ENCODE assay signal across 10 cellular contexts in the genomic region with DNA sequence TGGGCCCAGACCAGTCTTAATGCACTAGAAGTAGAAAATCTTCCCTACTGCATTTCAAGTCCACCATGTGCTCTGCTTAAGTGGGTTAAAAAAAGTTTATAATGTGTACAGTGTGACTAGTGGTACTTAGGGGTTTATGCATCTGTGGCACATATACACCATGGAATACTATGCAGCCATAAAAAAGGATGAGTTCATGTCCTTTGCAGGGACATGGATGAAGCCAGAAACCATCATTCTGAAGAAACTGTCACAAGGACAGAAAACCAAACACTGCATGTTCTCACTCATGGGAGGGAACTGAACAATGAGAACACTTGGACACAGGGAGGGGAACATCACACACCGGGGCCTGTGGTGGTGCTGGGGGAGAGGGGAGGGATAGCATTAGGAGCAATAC. TPM values are rescaled to one million over a fixed set of nuclear protein-coding genes. Genes with fewer than 3 reads are reported as not detected.
DNase-seq lines count a peak whose midpoint lies in the region; ATAC-seq, FAIRE-seq and TF ChIP-seq lines count a peak whose summit lies in the region.
"Not testable (repeated sequence)": the region's sequence is repeated elsewhere in the genome, so short reads cannot be mapped to it uniquely, and the experiment has no call there.
"Had no signal": no experiment of that assay in that cellular context is flagged by ENCODE, and none has a peak within 500 bp of the region (broad histone marks: within the 10 kb centered on the region; RNA-seq: fewer than 3 reads in every experiment).

No MANE protein-coding gene starts in this region.

- H2BK5ac ChIP-seq in H1 (ENCODE audit: low read depth, low read length): not testable (repeated sequence)

- not testable (repeated sequence) for TF ChIP-seq RAD21 in A549 (conservative IDR thresholded peaks at IDR 0.05 in 1 of 2, IDR thresholded peaks at IDR 0.05 in 1 of 2); H1 (IDR thresholded peaks at IDR 0.05 in 1 of 2, conservative IDR thresholded peaks at IDR 0.05 in 1 of 2; ENCODE audit: low read depth in 2 of 2, low read length in 2 of 2); HepG2 (CRISPR knock-in tag; IDR thresholded peaks at IDR 0.05)

- H4K5ac ChIP-seq in H1 (ENCODE audit: insufficient read length, low read depth, low read length): not testable (repeated sequence)

- not testable (repeated sequence) for H3K27me3 Mint-ChIP-seq in T-helper 1 cell treated with Interleukin-12 subunit alpha and Interleukin-12 subunit beta and Interleukin-4 antibody, amounts not matched to agents 30 μg/mL and 1 μg/mL, for 36 hours (ENCODE audit: low read depth); activated naive CD8-positive, alpha-beta T cell treated with anti-CD3 and anti-CD28 coated beads, Interleukin-2, amount 50 U/mL, for 24 hours

- not testable (repeated sequence) for H3K79me2 ChIP-seq in H1 (ENCODE audit: control insufficient read depth in 1 of 2, insufficient read depth in 2 of 2, low read length in 2 of 2); HepG2 (ENCODE audit: insufficient read depth, low read length)

- not testable (repeated sequence) for H3K9me3 Mint-ChIP-seq in T-helper 1 cell treated with Interleukin-12 subunit alpha and Interleukin-12 subunit beta and Interleukin-4 antibody, amounts not matched to agents 30 μg/mL and 1 μg/mL, for 36 hours
- H3K9me3 Mint-ChIP-seq in activated naive CD8-positive, alpha-beta T cell treated with anti-CD3 and anti-CD28 coated beads, Interleukin-2, amount 50 U/mL, for 24 hours: peaks cover 11% of the 10 kb centered on the region

- H3K56ac ChIP-seq in H1 (replicated peaks; ENCODE audit: insufficient read length, low read depth, low read length): not testable (repeated sequence)

- H3K27ac ChIP-seq in A549; H1 (ENCODE audit: low read depth, low read length); HepG2 (ENCODE audit: extremely low read length, insufficient read depth, low read length): not testable (repeated sequence)

- H4K91ac ChIP-seq in H1 (replicated peaks; ENCODE audit: insufficient read length, low read length): not testable (repeated sequence)

- not testable (repeated sequence) for H2BK20ac ChIP-seq in H1 (ENCODE audit: low read length)

- H3K79me1 ChIP-seq in H1 (ENCODE audit: low read depth, low read length): not testable (repeated sequence)

- peaks cover 15% of the 10 kb centered on the region for H3K36me3 Mint-ChIP-seq in T-helper 1 cell treated with Interleukin-12 subunit alpha and Interleukin-12 subunit beta and Interleukin-4 antibody, amounts not matched to agents 30 μg/mL and 1 μg/mL, for 36 hours (ENCODE audit: low read depth)
- H3K36me3 Mint-ChIP-seq in activated naive CD8-positive, alpha-beta T cell treated with anti-CD3 and anti-CD28 coated beads, Interleukin-2, amount 50 U/mL, for 24 hours (ENCODE audit: low read depth): not testable (repeated sequence)

- BruUV-seq in HepG2 (replicated peaks; lab: Mats Ljungman, UMichigan): not testable (repeated sequence)

- H3K4ac ChIP-seq in H1 (replicated peaks; ENCODE audit: insufficient read length, low read depth, low read length): not testable (repeated sequence)

- not testable (repeated sequence) for H3K9me3 ChIP-seq in A549; H1 (ENCODE audit: insufficient read depth in 2 of 2, low read depth in 1 of 2, low read length in 1 of 2); HepG2 (ENCODE audit: low read length)

- TF ChIP-seq POLR2A in A549 (IDR thresholded peaks at IDR 0.05; ENCODE audit: low read length); H1 (IDR thresholded peaks at IDR 0.05; ENCODE audit: control extremely low read depth in 1 of 2, low read depth in 2 of 2, low read length in 2 of 2); HepG2 (IDR thresholded peaks at IDR 0.05; ENCODE audit: insufficient read depth in 1 of 2, low read depth in 2 of 2, low read length in 2 of 2): not testable (repeated sequence)

- H4K20me1 ChIP-seq in H1 (replicated peaks in 1 of 2; ENCODE audit: control insufficient read depth in 1 of 2, insufficient read depth in 2 of 2, low read length in 2 of 2); HepG2 (ENCODE audit: insufficient read depth, low read length): not testable (repeated sequence)

- not testable (repeated sequence) for H3K23me2 ChIP-seq in H1 (ENCODE audit: low read depth, low read length)

- intact Hi-C loops in HepG2 (cut with micrococcal nuclease; ENCODE audit: unreplicated experiment): loop anchor here (2.0 to 10.0 kb wide), 3 partner anchors 121 to 514 kb away; a partner anchor contains a TSS

- H3K4me1 ChIP-seq in A549; H1 (replicated peaks in 1 of 4; ENCODE audit: control insufficient read depth in 3 of 4, insufficient read depth in 4 of 4, low read length in 3 of 4); HepG2 (ENCODE audit: insufficient read depth, low read length): not testable (repeated sequence)

- H3K4me2 ChIP-seq in A549; H1 (ENCODE audit: insufficient read depth in 1 of 2, low read depth in 2 of 2, low read length in 2 of 2); HepG2 (ENCODE audit: low read depth, low read length): not testable (repeated sequence)

- TF ChIP-seq EP300 in A549 (IDR thresholded peaks at IDR 0.05); H1 (IDR thresholded peaks at IDR 0.05; ENCODE audit: borderline replicate concordance in 1 of 2, low read depth in 2 of 2, low read length in 2 of 2); HepG2 (IDR thresholded peaks at IDR 0.05; ENCODE audit: low read depth in 2 of 2, low read length in 2 of 2); HepG2 (CRISPR knock-in tag; IDR thresholded peaks at IDR 0.05; ENCODE audit: borderline replicate concordance): not testable (repeated sequence)

- in situ Hi-C loops in HepG2 (cut with HindIII; ENCODE audit: extremely low pct_ligation_motif_present, low pct_unique_long_range_greater_than_20kb): loop anchor here (5.0 to 10.0 kb wide), 2 partner anchors 151 to 234 kb away; no protein-coding TSS in a partner anchor

- ATAC-seq in A549; activated naive CD8-positive, alpha-beta T cell treated with anti-CD3 and anti-CD28 coated beads, Interleukin-2, amount 50 U/mL, for 24 hours; HepG2: not testable (repeated sequence)

- H2AK5ac ChIP-seq in H1 (ENCODE audit: low read depth, low read length): not testable (repeated sequence)

- H2BK120ac ChIP-seq in H1 (replicated peaks; ENCODE audit: low read depth, low read length): not testable (repeated sequence)

- POLR2A ChIA-PET in A549 (lab: Yijun Ruan, JAX); H1 (lab: Charles Lee; ENCODE audit: partially characterized antibody): not testable (repeated sequence)
- POLR2A ChIA-PET in HepG2 (lab: Yijun Ruan, JAX): interaction anchor here (1.3 kb wide), 1 partner anchor 11 kb away, joined by 3 read pairs; no protein-coding TSS in a partner anchor

- H4K8ac ChIP-seq in H1 (ENCODE audit: extremely low read depth, insufficient read depth, low read length): not testable (repeated sequence)

- H3K27me3 ChIP-seq in H1 (replicated peaks in 1 of 4; ENCODE audit: control insufficient read depth in 3 of 4, extremely low read depth in 1 of 4, insufficient read depth in 3 of 4, low read length in 3 of 4); HepG2 (ENCODE audit: control insufficient read depth in 1 of 2, insufficient read depth in 2 of 2, low read length in 2 of 2): not testable (repeated sequence)

- not testable (repeated sequence) for H3K9ac ChIP-seq in H1 (replicated peaks in 1 of 4; ENCODE audit: extremely low read depth in 1 of 4, low read depth in 3 of 4, low read length in 3 of 4); HepG2 (ENCODE audit: insufficient read depth, low read depth, low read length)

- not testable (repeated sequence) for H3K36me3 ChIP-seq in H1 (ENCODE audit: control insufficient read depth in 2 of 4, insufficient read depth in 4 of 4, low read length in 3 of 4); HepG2 (replicated peaks in 1 of 2; ENCODE audit: control insufficient read depth in 1 of 2, insufficient read depth in 2 of 2, low read length in 2 of 2)

- not testable (repeated sequence) for H2BK12ac ChIP-seq in H1 (ENCODE audit: low read depth, low read length)

- DNase-seq in A549 (ENCODE audit: low read depth in 1 of 2, low spot score in 1 of 2); activated naive CD8-positive, alpha-beta T cell treated with anti-CD3 and anti-CD28 coated beads, Interleukin-2, amount 50 U/mL, for 24 hours; H1 (ENCODE audit: low read depth in 1 of 2, low spot score in 2 of 2); HepG2 (ENCODE audit: low spot score); urothelium cell line (ENCODE audit: low spot score): not testable (repeated sequence)

- not testable (repeated sequence) for H3K14ac ChIP-seq in H1 (ENCODE audit: insufficient read length)

- not testable (repeated sequence) for H2BK15ac ChIP-seq in H1 (ENCODE audit: low read length)

- not testable (repeated sequence) for FAIRE-seq in A549 (lab: Jason Lieb, UNC); H1 (lab: Jason Lieb, UNC); HepG2 (lab: Jason Lieb, UNC)
- FAIRE-seq in urothelium cell line (lab: Jason Lieb, UNC): peak; percentile 27

- not testable (repeated sequence) for H3K18ac ChIP-seq in H1 (ENCODE audit: extremely low read depth, low read length)

- H3K4me3 ChIP-seq in A549; H1 (ENCODE audit: extremely low read depth in 1 of 4, insufficient read depth in 2 of 4, low read depth in 3 of 4, low read length in 4 of 4); HepG2 (replicated peaks in 1 of 3; ENCODE audit: insufficient read depth in 1 of 3, low read depth in 2 of 3, low read length in 3 of 3): not testable (repeated sequence)

- peak overlapping the region; percentile 36 for H3K27ac Mint-ChIP-seq in T-helper 1 cell treated with Interleukin-12 subunit alpha and Interleukin-12 subunit beta and Interleukin-4 antibody, amounts not matched to agents 30 μg/mL and 1 μg/mL, for 36 hours
- peak overlapping the region; percentile 54 for H3K27ac Mint-ChIP-seq in activated naive CD8-positive, alpha-beta T cell treated with anti-CD3 and anti-CD28 coated beads, Interleukin-2, amount 50 U/mL, for 24 hours

- not testable (repeated sequence) for H3K23ac ChIP-seq in H1 (ENCODE audit: insufficient read length)

- TF ChIP-seq CTCF in A549 (IDR thresholded peaks at IDR 0.05); H1 (IDR thresholded peaks at IDR 0.05; ENCODE audit: control extremely low read depth in 1 of 3, insufficient read depth in 1 of 3, low read depth in 1 of 3, low read length in 3 of 3); HepG2 (CRISPR knock-in tag; IDR thresholded peaks at IDR 0.05): not testable (repeated sequence)

- CTCF ChIA-PET in A549 (lab: Yijun Ruan, JAX) (interaction anchor here (1.0 to 2.6 kb wide), 7 partner anchors 9 to 155 kb away, joined by 3 to 15 read pairs (median 5); a partner anchor contains a TSS), H1 (lab: Charles Lee; ENCODE audit: partially characterized antibody) (interaction anchor here (0.8 to 8.2 kb wide), 20 partner anchors 9 to 307 kb away, joined by 3 to 68 read pairs (median 4); a partner anchor contains a TSS), HepG2 (lab: Yijun Ruan, JAX; ENCODE audit: low intra/inter-chr PET ratio, low total read pairs) (interaction anchor here (1.0 to 1.2 kb wide), 3 partner anchors 152 to 517 kb away, joined by 4 to 8 read pairs (median 5); no protein-coding TSS in a partner anchor)

- H2AFZ ChIP-seq in H1 (ENCODE audit: low read length); HepG2 (ENCODE audit: low read length): not testable (repeated sequence)

- WGBS in A549 (ENCODE audit: missing lambda C conversion rate): 100% methylated on average over 1 of the region's 1 CpG
- 87% methylated on average over 1 of the region's 1 CpG; no CpG with 5 or more reads in 1 of the 2 experiments for WGBS in H1 (ENCODE audit: extremely low coverage in 1 of 2, insufficient coverage in 1 of 2, insufficient read length in 1 of 2, insufficient replicate concordance in 2 of 2, low coverage in 1 of 2, low lambda C conversion rate in 2 of 2, missing lambda C conversion rate in 1 of 2), 2 experiments
- 94% methylated on average over 1 of the region's 1 CpG for WGBS in HepG2 (ENCODE audit: low lambda C conversion rate)

- H3K4me3 Mint-ChIP-seq in T-helper 1 cell treated with Interleukin-12 subunit alpha and Interleukin-12 subunit beta and Interleukin-4 antibody, amounts not matched to agents 30 μg/mL and 1 μg/mL, for 36 hours; activated naive CD8-positive, alpha-beta T cell treated with anti-CD3 and anti-CD28 coated beads, Interleukin-2, amount 50 U/mL, for 24 hours: not testable (repeated sequence)

- not testable (repeated sequence) for H3K4me1 Mint-ChIP-seq in T-helper 1 cell treated with Interleukin-12 subunit alpha and Interleukin-12 subunit beta and Interleukin-4 antibody, amounts not matched to agents 30 μg/mL and 1 μg/mL, for 36 hours (ENCODE audit: low read depth); activated naive CD8-positive, alpha-beta T cell treated with anti-CD3 and anti-CD28 coated beads, Interleukin-2, amount 50 U/mL, for 24 hours

RNA-seq across cellular contexts. Expression of a gene that starts 9.4 kb away (rescaled TPM):
- 0.13 and 0.22 TPM in 2 replicates for polyA plus RNA-seq in A549 (2011; rRNA removed)
- polyA plus RNA-seq in A549 (2012; cell fraction: cytosol; rRNA removed): 0.15 and 0.17 TPM in 2 replicates
- polyA plus RNA-seq in A549 (2012; cell fraction: nucleus; rRNA removed): 0.24 and 0.34 TPM in 2 replicates
- 0.05 to 0.18 TPM (median 0.08 TPM) in 3 replicates for polyA plus RNA-seq in A549 (2017; fragmentation: RNase III; extraction: RNeasy Plus Mini Kit Qiagen cat#74134 plus additional on column Dnase treatment)
- 0.49 and 0.74 TPM in 2 replicates for polyA minus RNA-seq in A549 (2011; rRNA and poly(A)+ RNA removed)
- total RNA-seq in H1 (2021; fragmentation: NEBNext Ultra II Directional; extraction: Animal tissue kit (Norgen Biotek cat#: 25700)): not detected in 2 replicates
- 0.06 TPM in 2 replicates for polyA plus RNA-seq in H1 (2011; rRNA removed)
- polyA plus RNA-seq in H1 (2011; cell fraction: cytosol; rRNA removed): 0.03 TPM
- polyA plus RNA-seq in H1 (2011; cell fraction: nucleus; rRNA removed): 0.31 TPM
- 0.03 to 0.15 TPM (median 0.07 TPM) in 3 of 4 replicates, not detected in the other for polyA plus RNA-seq in H1 (2012, experiment 1 of 2)
- not detected for polyA plus RNA-seq in H1 (2012, experiment 2 of 2)
- polyA plus RNA-seq in H1 (2013, experiment 1 of 2): 0.02 TPM
- polyA plus RNA-seq in H1 (2013, experiment 2 of 2): 0.04 TPM
- not detected in 2 replicates for polyA minus RNA-seq in H1 (2011; rRNA and poly(A)+ RNA removed)
- not detected for polyA minus RNA-seq in H1 (2011; cell fraction: cytosol; rRNA and poly(A)+ RNA removed)
- polyA minus RNA-seq in H1 (2011; cell fraction: nucleus; rRNA and poly(A)+ RNA removed): not detected
- total RNA-seq in HepG2 (2016; rRNA removed; fragmentation: Illumina TruSeq; extraction: Trizol): 0.04 TPM in 1 of 2 replicates, not detected in the other
- total RNA-seq in HepG2 (2016; cell fraction: cytosol; rRNA removed; fragmentation: Illumina TruSeq; extraction: Trizol; ENCODE audit: low read depth): 0.09 TPM in 1 of 2 replicates, not detected in the other
- 0.04 TPM in 1 of 2 replicates, not detected in the other for total RNA-seq in HepG2 (2016; cell fraction: insoluble cytoplasmic fraction; rRNA removed; fragmentation: Illumina TruSeq; extraction: Trizol)
- total RNA-seq in HepG2 (2016; cell fraction: membrane; rRNA removed; fragmentation: Illumina TruSeq; extraction: Trizol): 0.03 TPM in 1 of 2 replicates, not detected in the other
- total RNA-seq in HepG2 (2016; cell fraction: nucleus; rRNA removed; fragmentation: Illumina TruSeq; extraction: Trizol): 0.06 TPM in 1 of 2 replicates, not detected in the other
- polyA plus RNA-seq in HepG2 (2011; rRNA removed): not detected in 2 replicates
- 0.01 TPM in 2 replicates for polyA plus RNA-seq in HepG2 (2011; cell fraction: cytosol; rRNA removed)
- polyA plus RNA-seq in HepG2 (2011; cell fraction: nucleus; rRNA removed): 0.12 and 0.26 TPM in 2 replicates
- polyA plus RNA-seq in HepG2 (2012): 0.05 TPM in 1 of 2 replicates, not detected in the other
- polyA plus RNA-seq in HepG2 (2016; cell fraction: cytosol; fragmentation: Illumina TruSeq; extraction: Trizol; ENCODE audit: low read depth): not detected in 2 replicates
- 0.04 TPM in 1 of 2 replicates, not detected in the other for polyA plus RNA-seq in HepG2 (2016; cell fraction: insoluble cytoplasmic fraction; fragmentation: Illumina TruSeq; extraction: Trizol; ENCODE audit: low read depth)
- not detected in 2 replicates for polyA plus RNA-seq in HepG2 (2016; cell fraction: membrane; fragmentation: Illumina TruSeq; extraction: Trizol; ENCODE audit: low read depth)
- 0.33 TPM in 1 of 2 replicates, not detected in the other for polyA plus RNA-seq in HepG2 (2016; cell fraction: nucleus; fragmentation: Illumina TruSeq; extraction: Trizol; ENCODE audit: insufficient read depth, low read depth)
- 0.02 TPM in 1 of 2 replicates, not detected in the other for polyA minus RNA-seq in HepG2 (2011; rRNA and poly(A)+ RNA removed; ENCODE audit: low replicate concordance)
- not detected in 2 replicates for polyA minus RNA-seq in HepG2 (2011; cell fraction: cytosol; rRNA and poly(A)+ RNA removed)
- not detected in 2 replicates for polyA minus RNA-seq in HepG2 (2011; cell fraction: nucleus; rRNA and poly(A)+ RNA removed)
- total RNA-seq: A673, Daoy had no signal
- polyA plus RNA-seq: AG04450, CD14-positive monocyte had no signal
